In the genomic region with DNA sequence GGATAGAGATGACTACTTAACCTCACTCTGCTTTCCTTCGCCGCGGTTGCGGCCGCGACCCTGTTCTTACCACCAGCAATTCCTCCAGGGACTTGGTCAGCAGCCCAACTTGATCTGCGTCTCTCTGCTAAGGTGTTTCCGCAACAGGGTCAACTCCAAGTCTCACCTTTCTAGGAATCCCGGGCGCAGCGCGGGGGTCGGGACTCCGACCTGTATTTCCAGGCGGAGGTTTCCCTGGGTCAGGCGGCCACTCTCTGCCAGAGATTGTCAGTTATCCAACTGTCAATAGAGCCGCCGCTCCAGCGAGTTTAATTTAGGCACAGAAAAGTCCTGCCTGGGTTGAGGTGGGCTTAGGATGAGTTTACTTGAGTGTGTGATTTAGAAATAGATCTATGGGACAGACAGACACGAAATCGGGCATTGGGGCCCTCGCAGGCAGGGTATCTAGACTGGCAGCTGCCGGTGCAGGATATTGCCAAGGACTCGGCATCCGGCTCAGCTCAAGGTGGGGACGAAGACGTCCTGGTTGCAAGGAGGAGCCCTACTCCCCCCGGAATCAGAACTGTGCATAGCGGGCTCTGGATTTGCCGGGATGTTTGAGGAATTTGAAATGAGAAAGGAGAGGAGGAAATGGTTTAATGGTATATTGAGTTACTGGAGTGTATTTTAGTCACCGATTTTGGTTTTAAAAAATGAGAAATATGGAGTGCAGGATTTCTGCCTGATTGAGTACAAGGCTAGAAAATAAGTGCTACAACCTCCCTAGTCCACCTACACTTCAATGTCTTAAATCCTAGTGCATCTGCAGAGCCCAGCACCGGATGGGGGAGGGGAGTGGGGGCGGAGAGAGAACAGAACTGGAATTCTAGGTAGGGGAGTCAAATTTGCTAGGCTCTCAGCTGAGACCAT, we compare ENCODE assay signal across 15 cellular contexts. TPM values are rescaled to one million over a fixed set of nuclear protein-coding genes. Genes with fewer than 3 reads are reported as not detected.
DNase-seq lines count a peak whose midpoint lies in the region; ATAC-seq and TF ChIP-seq lines count a peak whose summit lies in the region.
"Had no signal": no experiment of that assay in that cellular context is flagged by ENCODE, and none has a peak within 500 bp of the region (broad histone marks: within the 10 kb centered on the region; RNA-seq: fewer than 3 reads in every experiment).

No MANE protein-coding gene starts in this region.

- CTCF ChIA-PET in naive thymus-derived CD4-positive, alpha-beta T cell (lab: Charles Lee): no interaction called here

- peaks cover 6% of the 10 kb centered on the region for H3K9me3 Mint-ChIP-seq in neural crest cell
- peaks cover 12 to 89% (median 70%) of the 10 kb centered on the region in 11 donors for H3K9me3 Mint-ChIP-seq in naive thymus-derived CD4-positive, alpha-beta T cell

- POLR2A ChIA-PET in naive thymus-derived CD4-positive, alpha-beta T cell (lab: Charles Lee): no interaction called here

- intact Hi-C loops in naive thymus-derived CD4-positive, alpha-beta T cell (cut with micrococcal nuclease): no loop called here

- H3K27me3 Mint-ChIP-seq in neural crest cell (ENCODE audit: low read depth): peaks cover 93% of the 10 kb centered on the region
- peaks cover 87 to 95% (median 90%) of the 10 kb centered on the region in 5 donors for H3K27me3 Mint-ChIP-seq in naive thymus-derived CD4-positive, alpha-beta T cell

- peak; percentile 12 for DNase-seq in NCI-H1105 treated with DMSO at 0.1 percent for 48 hours (lab: John Stamatoyannopoulos, UW)
- DNase-seq in NCI-H1105 (lab: John Stamatoyannopoulos, UW): no peak
- DNase-seq in M059J (ENCODE audit: low read depth): peak; percentile 58
- DNase-seq in neural crest cell (ENCODE audit: low read depth, low spot score): no peak
- DNase-seq in kidney glomerular epithelial cell (lab: John Stamatoyannopoulos, UW): no peak
- DNase-seq in naive thymus-derived CD4-positive, alpha-beta T cell: no peak
- DNase-seq in GF-D8 (lab: John Stamatoyannopoulos, UW): no peak
- DNase-seq: amygdala, left ventricle myocardium superior, NCI-H2171, SHP77 had no signal

- H3K4me1 ChIP-seq in ectodermal cell (ENCODE audit: control insufficient read depth, insufficient read depth, low read length): peaks cover 12% of the 10 kb centered on the region
- H3K4me1 ChIP-seq in naive thymus-derived CD4-positive, alpha-beta T cell (ENCODE audit: control insufficient read depth in 2 of 2, insufficient read depth in 2 of 2, low read length in 2 of 2): no peaks in the 10 kb centered on the region

- no peak for TF ChIP-seq CTCF in neural crest cell (conservative IDR thresholded peaks at IDR 0.05)

- peaks cover 99% of the 10 kb centered on the region for H3K27me3 ChIP-seq in ectodermal cell (ENCODE audit: control insufficient read depth, insufficient read depth, low read length, poor library complexity, severe bottlenecking)
- H3K27me3 ChIP-seq in naive thymus-derived CD4-positive, alpha-beta T cell (ENCODE audit: control insufficient read depth in 2 of 2, insufficient read depth in 2 of 2, low read length in 2 of 2): peaks cover 32 to 62% of the 10 kb centered on the region in 2 donors

- peaks cover 11% of the 10 kb centered on the region for H3K36me3 Mint-ChIP-seq in neural crest cell (ENCODE audit: low read depth)
- H3K36me3 Mint-ChIP-seq in naive thymus-derived CD4-positive, alpha-beta T cell: peaks cover 0 to 40% (median 10%) of the 10 kb centered on the region in 5 donors

- peak overlapping the region; percentile 22 for H3K4me3 ChIP-seq in ectodermal cell (ENCODE audit: insufficient read depth, low read depth, low read length)
- H3K4me3 ChIP-seq in naive thymus-derived CD4-positive, alpha-beta T cell (ENCODE audit: low read length): no peak overlapping the region
- H3K4me3 ChIP-seq: skin epidermis had no signal

- peak overlapping the region; percentile 55 for H3K4me3 Mint-ChIP-seq in neural crest cell
- peak overlapping the region in 2 of 10 donors; percentile 16 to 34 for H3K4me3 Mint-ChIP-seq in naive thymus-derived CD4-positive, alpha-beta T cell

- H3K27ac Mint-ChIP-seq in neural crest cell (ENCODE audit: unreplicated experiment): no peak overlapping the region
- H3K27ac Mint-ChIP-seq in naive thymus-derived CD4-positive, alpha-beta T cell: peak overlapping the region in 4 of 9 donors; percentile 8 to 77 (median 46)

- no peaks in the 10 kb centered on the region for H3K9me3 ChIP-seq in ectodermal cell (ENCODE audit: control insufficient read depth, low read length)
- peaks cover 0 to 31% (median 15%) of the 10 kb centered on the region in 3 experiments for H3K9me3 ChIP-seq in naive thymus-derived CD4-positive, alpha-beta T cell (ENCODE audit: control insufficient read depth in 2 of 3, low read length in 3 of 3)

- peaks cover 29% of the 10 kb centered on the region for H3K4me1 Mint-ChIP-seq in neural crest cell
- peaks cover 0 to 4% (median 0%) of the 10 kb centered on the region in 7 donors for H3K4me1 Mint-ChIP-seq in naive thymus-derived CD4-positive, alpha-beta T cell

- H3K36me3 ChIP-seq in ectodermal cell (ENCODE audit: control insufficient read depth, insufficient read depth, low read length): no peaks in the 10 kb centered on the region
- H3K36me3 ChIP-seq in naive thymus-derived CD4-positive, alpha-beta T cell (ENCODE audit: control insufficient read depth in 2 of 3, insufficient read depth in 3 of 3, low read length in 3 of 3): no peaks in the 10 kb centered on the region

- 1 to 2% methylated on average over 33 of the region's 33 CpGs for WGBS in ectodermal cell, 2 experiments

- H3K27ac ChIP-seq in ectodermal cell (ENCODE audit: insufficient read depth, low read depth, low read length, poor library complexity, severe bottlenecking): no peak overlapping the region
- no peak overlapping the region for H3K27ac ChIP-seq in naive thymus-derived CD4-positive, alpha-beta T cell (ENCODE audit: low read depth, low read length)
- H3K27ac ChIP-seq: 22Rv1, skin epidermis had no signal

- no peak for ATAC-seq in naive thymus-derived CD4-positive, alpha-beta T cell
- ATAC-seq: left ventricle myocardium superior had no signal

RNA-seq across cellular contexts. Expression of a gene that starts 23.7 kb away (rescaled TPM):
- not detected in 2 replicates for total RNA-seq in M059J (2014; rRNA removed; shearing (Covaris generic))
- polyA plus RNA-seq in ectodermal cell (2013, experiment 1 of 4): not detected
- not detected for polyA plus RNA-seq in ectodermal cell (2013, experiment 2 of 4)
- not detected for polyA plus RNA-seq in ectodermal cell (2013, experiment 3 of 4)
- not detected for polyA plus RNA-seq in ectodermal cell (2013, experiment 4 of 4)
- total RNA-seq in neural crest cell: not detected in 2 replicates
- total RNA-seq in naive thymus-derived CD4-positive, alpha-beta T cell: not detected
- not detected for polyA plus RNA-seq in naive thymus-derived CD4-positive, alpha-beta T cell
- total RNA-seq: left ventricle myocardium superior had no signal
- polyA plus RNA-seq: esophagus had no signal

RNA-seq across cellular contexts. Expression of a gene that starts 40.9 kb away (rescaled TPM):
- total RNA-seq in M059J (2014; rRNA removed; shearing (Covaris generic)): 2.9 and 5.4 TPM in 2 replicates
- 6.2 TPM for polyA plus RNA-seq in ectodermal cell (2013, experiment 1 of 4)
- polyA plus RNA-seq in ectodermal cell (2013, experiment 2 of 4): 3.9 TPM
- polyA plus RNA-seq in ectodermal cell (2013, experiment 3 of 4): 3.8 TPM
- 6.0 TPM for polyA plus RNA-seq in ectodermal cell (2013, experiment 4 of 4)
- total RNA-seq in neural crest cell: 0.57 and 0.63 TPM in 2 replicates
- total RNA-seq in naive thymus-derived CD4-positive, alpha-beta T cell: under 1 TPM in 4 of 5 experiments, not detected in 1; 0.40 to 0.92 (median 0.55) TPM
- 1 to 10 TPM in 1 of 2 donors, under 1 TPM in 1; 0.82 to 2.0 TPM for polyA plus RNA-seq in naive thymus-derived CD4-positive, alpha-beta T cell
- total RNA-seq: left ventricle myocardium superior had no signal

Comparison
In these comparisons a context has a peak if more than half of its experiments do, and no peak if none do; other contexts are left out.
1. DNase-seq: peak in NCI-H1105 treated with DMSO at 0.1 percent for 48 hours (single experiment) and M059J (single experiment); none in NCI-H1105 (single experiment), neural crest cell (single experiment), kidney glomerular epithelial cell (single experiment), naive thymus-derived CD4-positive, alpha-beta T cell (0 of 9) and GF-D8 (single experiment).